In the genomic region with DNA sequence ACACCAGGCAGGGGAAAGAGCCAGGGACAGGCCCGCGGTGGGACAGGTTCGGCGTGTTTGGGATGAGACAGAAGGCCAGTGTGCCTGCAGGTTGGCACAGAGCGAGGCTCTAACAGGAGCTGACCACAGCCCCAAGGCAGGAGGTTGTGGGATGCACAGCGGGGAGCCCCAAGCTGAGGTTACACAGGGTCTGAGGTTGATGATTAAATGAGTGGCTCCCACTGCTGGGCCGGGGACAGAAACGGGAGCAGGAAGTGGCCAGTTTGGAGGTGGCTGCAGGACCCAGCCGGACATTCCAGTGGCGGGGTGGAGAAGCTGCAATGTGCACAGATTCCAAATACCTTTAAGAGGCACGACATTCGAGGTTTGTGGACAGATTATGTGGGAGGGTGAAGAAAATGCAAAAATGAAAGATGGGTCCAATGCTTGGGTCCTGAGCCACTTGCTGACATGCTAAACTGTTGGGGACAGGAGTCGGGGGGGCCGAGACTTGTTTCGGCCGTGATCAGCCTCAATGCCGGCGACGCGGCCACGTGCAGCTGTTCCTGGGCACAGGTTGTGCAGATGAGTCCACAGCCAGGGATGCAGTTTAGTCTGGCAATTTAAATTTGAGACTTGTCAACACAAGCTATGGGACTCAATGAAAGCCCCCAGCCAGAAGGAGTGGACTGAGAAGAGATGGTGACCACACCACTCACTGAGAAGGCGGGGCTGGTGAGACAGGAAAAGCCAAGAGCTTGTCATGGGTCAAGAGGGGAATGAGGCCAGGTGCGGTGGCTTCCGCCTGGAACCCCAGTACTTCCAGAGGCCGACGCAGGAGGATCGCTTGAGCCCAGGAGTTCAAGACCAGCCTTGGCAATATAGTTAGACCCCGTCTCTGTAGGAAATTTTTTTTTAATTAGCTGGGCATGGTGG, we compare ENCODE assay signal across 23 cellular contexts. TPM values are rescaled to one million over a fixed set of nuclear protein-coding genes. Genes with fewer than 3 reads are reported as not detected.
DNase-seq lines count a peak whose midpoint lies in the region; ATAC-seq and TF ChIP-seq lines count a peak whose summit lies in the region.
"Had no signal": no experiment of that assay in that cellular context is flagged by ENCODE, and none has a peak within 500 bp of the region (broad histone marks: within the 10 kb centered on the region; RNA-seq: fewer than 3 reads in every experiment).

No MANE protein-coding gene starts in this region.

- intact Hi-C loops in prostate gland (cut with DNase I) (loop anchor here (10.0 kb wide), 1 partner anchor 175 kb away; no protein-coding TSS in a partner anchor), A673 (cut with micrococcal nuclease; ENCODE audit: unreplicated experiment) (loop anchor here (5.0 to 10.0 kb wide), 2 partner anchors 95 to 183 kb away; a partner anchor contains a TSS)

- peaks cover 12% of the 10 kb centered on the region for H3K4me1 Mint-ChIP-seq in chondrocyte (ENCODE audit: low read depth)
- no peaks in the 10 kb centered on the region for H3K4me1 Mint-ChIP-seq in activated naive CD8-positive, alpha-beta T cell treated with anti-CD3 and anti-CD28 coated beads, Interleukin-2, amount 50 U/mL, for 24 hours

- no peak for TF ChIP-seq POLR2A in NB4 (IDR thresholded peaks at IDR 0.05; ENCODE audit: extremely low read depth, insufficient read length)
- TF ChIP-seq POLR2A in prostate gland (IDR thresholded peaks at IDR 0.05) = no peak

- no peaks in the 10 kb centered on the region for H3K9me3 Mint-ChIP-seq in chondrocyte (ENCODE audit: low read depth)
- H3K9me3 Mint-ChIP-seq in activated naive CD8-positive, alpha-beta T cell treated with anti-CD3 and anti-CD28 coated beads, Interleukin-2, amount 50 U/mL, for 24 hours = no peaks in the 10 kb centered on the region
- H3K9me3 Mint-ChIP-seq: GM23338 had no signal

- H3K27me3 ChIP-seq in prostate gland (replicated peaks; ENCODE audit: insufficient read depth) (peaks cover 2% of the 10 kb centered on the region), A673 (replicated peaks; ENCODE audit: insufficient read depth, low read depth, low read length, poor library complexity) (no peaks in the 10 kb centered on the region)

- no peak for ATAC-seq in activated naive CD8-positive, alpha-beta T cell treated with anti-CD3 and anti-CD28 coated beads, Interleukin-2, amount 50 U/mL, for 24 hours
- ATAC-seq: GM23338 had no signal

- H3K4me1 ChIP-seq in prostate gland (replicated peaks) = peaks cover 8% of the 10 kb centered on the region
- peaks cover 8% of the 10 kb centered on the region for H3K4me1 ChIP-seq in A673 (ENCODE audit: insufficient read depth, low read length, poor library complexity, severe bottlenecking)

- DNase-seq in EL (peak; percentile 16), NB4 (ENCODE audit: low read depth) (peak; percentile 44), chondrocyte (ENCODE audit: low spot score) (no peak), prostate gland (ENCODE audit: low spot score) (peak; percentile 35), SIG-M5 (lab: John Stamatoyannopoulos, UW) (no peak), A673 (ENCODE audit: low spot score) (no peak)
- DNase-seq in activated naive CD8-positive, alpha-beta T cell treated with anti-CD3 and anti-CD28 coated beads, Interleukin-2, amount 50 U/mL, for 24 hours = no peak
- DNase-seq: activated CD4-positive, alpha-beta T cell treated with anti-CD3 and anti-CD28 coated beads for 4 hours; activated CD8-positive, alpha-beta memory T cell treated with anti-CD3 and anti-CD28 coated beads, Interleukin-2, amount 50 U/mL, for 4 hours; activated gamma-delta T cell treated with Interleukin-2 at 50 U/mL for 16 hours; AML-193; anterior cingulate cortex; hypothalamus; kidney glomerular epithelial cell; NCI-H187; NCI-H446 treated with DMSO at 0.1 percent for 48 hours; stimulated activated CD4-positive, alpha-beta T cell treated with anti-CD3 and anti-CD28 coated beads, Interleukin-4, amount 100 ng/mL, for 1 hour; substantia nigra; T1000 had no signal

- no peaks in the 10 kb centered on the region for H3K36me3 Mint-ChIP-seq in chondrocyte (ENCODE audit: low read depth)
- no peaks in the 10 kb centered on the region for H3K36me3 Mint-ChIP-seq in activated naive CD8-positive, alpha-beta T cell treated with anti-CD3 and anti-CD28 coated beads, Interleukin-2, amount 50 U/mL, for 24 hours (ENCODE audit: low read depth)

- no TSS peak for BruUV-seq in A673 (replicated peaks; lab: Mats Ljungman, UMichigan)

- H3K36me3 ChIP-seq in prostate gland (no peaks in the 10 kb centered on the region), A673 (ENCODE audit: insufficient read depth, low read length, poor library complexity, severe bottlenecking) (no peaks in the 10 kb centered on the region)

- TF ChIP-seq CTCF in NB4 (IDR thresholded peaks at IDR 0.05; ENCODE audit: low read depth, low read length) (no peak), chondrocyte (IDR thresholded peaks at IDR 0.05) (no peak), prostate gland (IDR thresholded peaks at IDR 0.05) (no peak), A673 (conservative IDR thresholded peaks at IDR 0.05; ENCODE audit: low read depth, low read length) (no peak)

- H3K4me3 ChIP-seq in NB4 (ENCODE audit: low read depth, low read length) = no peak overlapping the region
- H3K4me3 ChIP-seq in prostate gland = no peak overlapping the region
- no peak overlapping the region for H3K4me3 ChIP-seq in A673 (ENCODE audit: low read depth, low read length, poor library complexity, severe bottlenecking)
- H3K4me3 ChIP-seq: GM23338 had no signal

- H3K27ac Mint-ChIP-seq in chondrocyte (ENCODE audit: unreplicated experiment) = peak overlapping the region; percentile 43
- no peak overlapping the region for H3K27ac Mint-ChIP-seq in activated naive CD8-positive, alpha-beta T cell treated with anti-CD3 and anti-CD28 coated beads, Interleukin-2, amount 50 U/mL, for 24 hours
- H3K27ac Mint-ChIP-seq: GM23338 had no signal

- POLR2A ChIA-PET in A673 (lab: Charles Lee; ENCODE audit: low non-redundant PET) = no interaction called here

- H3K27ac ChIP-seq in prostate gland = no peak overlapping the region
- no peak overlapping the region for H3K27ac ChIP-seq in A673 (ENCODE audit: low read depth, low read length, poor library complexity, severe bottlenecking)

- 73% methylated on average over 28 of the region's 28 CpGs for WGBS in prostate gland

- H3K9me3 ChIP-seq in prostate gland (no peaks in the 10 kb centered on the region), A673 (ENCODE audit: low read depth, low read length, poor library complexity, severe bottlenecking) (no peaks in the 10 kb centered on the region)

- CTCF ChIA-PET in A673 (lab: Charles Lee) = interaction anchor here (0.7 kb wide), 1 partner anchor 793 kb away, joined by 4 read pairs; no protein-coding TSS in a partner anchor

- H3K4me3 Mint-ChIP-seq in chondrocyte (ENCODE audit: unreplicated experiment) = no peak overlapping the region
- no peak overlapping the region for H3K4me3 Mint-ChIP-seq in activated naive CD8-positive, alpha-beta T cell treated with anti-CD3 and anti-CD28 coated beads, Interleukin-2, amount 50 U/mL, for 24 hours
- H3K4me3 Mint-ChIP-seq: GM23338 had no signal

- H3K27me3 Mint-ChIP-seq in chondrocyte (ENCODE audit: low read depth) = peaks cover 21% of the 10 kb centered on the region
- peaks cover 24% of the 10 kb centered on the region for H3K27me3 Mint-ChIP-seq in activated naive CD8-positive, alpha-beta T cell treated with anti-CD3 and anti-CD28 coated beads, Interleukin-2, amount 50 U/mL, for 24 hours

RNA-seq across cellular contexts. Expression of a gene that starts 8.7 kb away (rescaled TPM):
- total RNA-seq in chondrocyte = not detected in 3 replicates
- not detected for total RNA-seq in prostate gland
- not detected in 2 replicates for total RNA-seq in A673 (2021)
- total RNA-seq: GM23338, mononuclear cell, osteocyte, skeletal muscle tissue had no signal

RNA-seq across cellular contexts. Expression of a gene that starts 38.5 kb away (rescaled TPM):
- 4.1 to 11.8 TPM (median 4.9 TPM) in 3 replicates for total RNA-seq in chondrocyte
- total RNA-seq in prostate gland = 10 to 100 TPM in 1 of 2 donors, 1 to 10 TPM in 1; 2.0 to 17.0 TPM
- 59.5 and 66.4 TPM in 2 replicates for total RNA-seq in A673 (2021)

RNA-seq across cellular contexts. Expression of a gene that starts 57.5 kb away (rescaled TPM):
- total RNA-seq in chondrocyte (4.6 to 8.3 TPM (median 6.1 TPM) in 3 replicates), prostate gland (1 to 10 TPM; 4.7 to 4.8 TPM), A673 (2021) (24.5 and 27.0 TPM in 2 replicates)

Comparison
In these comparisons a context has a peak if more than half of its experiments do, and no peak if none do; other contexts are left out.
1. DNase-seq: peak in EL (single experiment), NB4 (single experiment) and prostate gland (single experiment); none in chondrocyte (single experiment), SIG-M5 (single experiment), A673 (single experiment) and activated naive CD8-positive, alpha-beta T cell treated with anti-CD3 and anti-CD28 coated beads, Interleukin-2, amount 50 U/mL, for 24 hours (single experiment).